8 cellular contexts compared by ENCODE assay signal in genomic region chr11:568306-569259, GRCh38. TPM values are rescaled to one million over a fixed set of nuclear protein-coding genes. Genes with fewer than 3 reads are reported as not detected.
DNase-seq lines count a peak whose midpoint lies in the region; ATAC-seq and TF ChIP-seq lines count a peak whose summit lies in the region.

No MANE protein-coding gene starts in this region.

- H3K27me3 ChIP-seq in SK-N-SH (ENCODE audit: insufficient read depth), result no peaks in the 10 kb centered on the region
- no peaks in the 10 kb centered on the region for H3K27me3 ChIP-seq in parathyroid adenoma (ENCODE audit: control insufficient read depth, insufficient read depth, low read length)
- no peaks in the 10 kb centered on the region for H3K27me3 ChIP-seq in tibial artery

- ATAC-seq in HG02623 (IDR thresholded peaks at IDR 0.05; ENCODE audit: unreplicated experiment), result peak; percentile 83
- peak; percentile 93 to 95 for ATAC-seq in activated naive CD4-positive, alpha-beta T cell treated with anti-CD3 and anti-CD28 coated beads, Interleukin-2, amount 50 U/mL, for 72 hours
- ATAC-seq in Right ventricle myocardium inferior, result peak; percentile 91

- H3K4me2 ChIP-seq in SK-N-SH (peak overlapping the region; percentile 98), parathyroid adenoma (ENCODE audit: low read length) (peak overlapping the region; percentile 66)

- H2AFZ ChIP-seq in SK-N-SH (ENCODE audit: low read depth) (peak overlapping the region; percentile 68; the same call in 1 of the 2 replicates), parathyroid adenoma (peak overlapping the region; percentile 51)

- no peaks in the 10 kb centered on the region for H3K9me2 ChIP-seq in SK-N-SH

- H3F3A ChIP-seq in SK-N-SH (replicated peaks; ENCODE audit: insufficient read depth), result peaks cover 6% of the 10 kb centered on the region

- no peaks in the 10 kb centered on the region for H3K36me3 ChIP-seq in SK-N-SH (replicated peaks in 1 of 2; ENCODE audit: control insufficient read depth in 1 of 2, insufficient read depth in 2 of 2, low read length in 1 of 2)
- no peaks in the 10 kb centered on the region for H3K36me3 ChIP-seq in parathyroid adenoma (ENCODE audit: control insufficient read depth, insufficient read depth, low read length)
- H3K36me3 ChIP-seq in tibial artery, result no peaks in the 10 kb centered on the region

- CTCF ChIA-PET in SK-N-SH (lab: Yijun Ruan, JAX), result interaction anchor here (1.0 to 6.8 kb wide), 3 partner anchors 13 to 154 kb away, joined by 3 to 41 read pairs (median 4); no protein-coding TSS in a partner anchor

- peak overlapping the region in 1 of 2 experiments; percentile 76; a peak in 1 of 4 replicates for H3K27ac ChIP-seq in SK-N-SH (ENCODE audit: low read depth in 2 of 2, low read length in 1 of 2)
- no peak overlapping the region for H3K27ac ChIP-seq in parathyroid adenoma
- H3K27ac ChIP-seq in tibial artery, result peak overlapping the region; percentile 80 to 93

- no peaks in the 10 kb centered on the region for H4K20me1 ChIP-seq in SK-N-SH (ENCODE audit: insufficient read depth)

- WGBS in SK-N-SH (ENCODE audit: low lambda C conversion rate), result 34% methylated on average over 11 of the region's 129 CpGs

- peak overlapping the region; percentile 72 to 88 for H3K4me3 ChIP-seq in SK-N-SH (ENCODE audit: low read depth in 2 of 2, low read length in 1 of 2)
- H3K4me3 ChIP-seq in parathyroid adenoma (ENCODE audit: low read depth, low read length), result peak overlapping the region; percentile 34
- peak overlapping the region; percentile 55 to 74 for H3K4me3 ChIP-seq in tibial artery

- peak overlapping the region in 1 of 2 donors; percentile 29 for H3K27ac Mint-ChIP-seq in activated naive CD4-positive, alpha-beta T cell treated with anti-CD3 and anti-CD28 coated beads, Interleukin-2, amount 50 U/mL, for 72 hours

- peaks cover 11% of the 10 kb centered on the region; the same call in 1 of the 2 replicates for H3K79me2 ChIP-seq in SK-N-SH (ENCODE audit: insufficient read depth)
- no peaks in the 10 kb centered on the region for H3K79me2 ChIP-seq in parathyroid adenoma

- intact Hi-C loops in Right ventricle myocardium inferior (cut with DNase I) (no loop called here), tibial artery (cut with DNase I; ENCODE audit: low total_unique reads) (no loop called here)

- DNase-seq in NCI-H1092 treated with DMSO at 0.1 percent for 48 hours (lab: John Stamatoyannopoulos, UW) (peak; percentile 93), SK-N-SH (peak; percentile 98), Right ventricle myocardium inferior (ENCODE audit: missing footprints) (peak; percentile 95), tibial artery (peak; percentile 91 to 97)
- DNase-seq in activated naive CD4-positive, alpha-beta T cell treated with anti-CD3 and anti-CD28 coated beads, Interleukin-2, amount 50 U/mL, for 72 hours (ENCODE audit: low spot score in 2 of 2), result peak; percentile 92 to 99

- TF ChIP-seq EP300 in SK-N-SH (IDR thresholded peaks at IDR 0.05; ENCODE audit: borderline replicate concordance in 1 of 2, low read depth in 1 of 2, low read length in 1 of 2), result no peak; a peak in 1 of 4 replicates

- TF ChIP-seq RAD21 in SK-N-SH (IDR thresholded peaks at IDR 0.05; ENCODE audit: low read length), result no peak

- peak; percentile 61 for TF ChIP-seq POLR2A in GM10847 (IDR thresholded peaks at IDR 0.05; ENCODE audit: extremely low read depth, insufficient read length)

- peaks cover 6 to 26% of the 10 kb centered on the region in 2 experiments; a peak in 2 of 4 replicates for H3K4me1 ChIP-seq in SK-N-SH (ENCODE audit: control insufficient read depth in 1 of 2, insufficient read depth in 2 of 2, low read depth in 1 of 2, low read length in 1 of 2)
- H3K4me1 ChIP-seq in parathyroid adenoma, result no peaks in the 10 kb centered on the region
- peaks cover 0 to 27% (median 16%) of the 10 kb centered on the region in 4 donors for H3K4me1 ChIP-seq in tibial artery

- H3K36me3 Mint-ChIP-seq in activated naive CD4-positive, alpha-beta T cell treated with anti-CD3 and anti-CD28 coated beads, Interleukin-2, amount 50 U/mL, for 72 hours, result peaks cover 0 to 5% of the 10 kb centered on the region in 2 donors

- H3K9ac ChIP-seq in SK-N-SH (peak overlapping the region; percentile 96), parathyroid adenoma (no peak overlapping the region)

- POLR2A ChIA-PET in SK-N-SH (lab: Yijun Ruan, JAX), result interaction anchor here (1.2 to 1.5 kb wide), 2 partner anchors 13 to 62 kb away, joined by 3 to 6 read pairs; partner anchors contain the start of gene RNH1

- H3K9me3 Mint-ChIP-seq in activated naive CD4-positive, alpha-beta T cell treated with anti-CD3 and anti-CD28 coated beads, Interleukin-2, amount 50 U/mL, for 72 hours, result no peaks in the 10 kb centered on the region

- TF ChIP-seq CTCF in SK-N-SH (IDR thresholded peaks at IDR 0.05) (no peak), parathyroid adenoma (IDR thresholded peaks at IDR 0.05) (no peak), tibial artery (IDR thresholded peaks at IDR 0.05) (peak in 1 of 2 experiments; percentile 10)

- H3K9me3 ChIP-seq in SK-N-SH, result no peaks in the 10 kb centered on the region
- no peaks in the 10 kb centered on the region for H3K9me3 ChIP-seq in parathyroid adenoma (ENCODE audit: control insufficient read depth, low read length)
- H3K9me3 ChIP-seq in tibial artery, result no peaks in the 10 kb centered on the region

TF ChIP-seq in SK-N-SH, 30 proteins besides CTCF, POLR2A, EP300 and RAD21:
- TF ChIP-seq ELF1 (IDR thresholded peaks at IDR 0.05), result peak; percentile 29; the same call in 1 of the 2 replicates
- no peak; the same call in 1 of the 2 replicates for TF ChIP-seq SIN3A (IDR thresholded peaks at IDR 0.05; ENCODE audit: borderline replicate concordance, low read depth, low read length)
- TF ChIP-seq, protein P1, sequence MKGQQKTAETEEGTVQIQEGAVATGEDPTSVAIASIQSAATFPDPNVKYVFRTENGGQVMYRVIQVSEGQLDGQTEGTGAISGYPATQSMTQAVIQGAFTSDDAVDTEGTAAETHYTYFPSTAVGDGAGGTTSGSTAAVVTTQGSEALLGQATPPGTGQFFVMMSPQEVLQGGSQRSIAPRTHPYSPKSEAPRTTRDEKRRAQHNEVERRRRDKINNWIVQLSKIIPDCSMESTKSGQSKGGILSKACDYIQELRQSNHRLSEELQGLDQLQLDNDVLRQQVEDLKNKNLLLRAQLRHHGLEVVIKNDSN (IDR thresholded peaks at IDR 0.05; ENCODE audit: borderline replicate concordance, low read depth), result no peak
- TF ChIP-seq MXI1 (IDR thresholded peaks at IDR 0.05; ENCODE audit: low read depth, low read length), result peak; percentile 52; the same call in 1 of the 2 replicates
- peak; percentile 38 for TF ChIP-seq CHD2 (IDR thresholded peaks at IDR 0.05; ENCODE audit: low read length, partially characterized antibody)
TF ChIP-seq in SK-N-SH: peak in this region for 3.

RNA-seq across cellular contexts. Expression of gene PHRF1, which starts 7.7 kb away (rescaled TPM):
- polyA plus RNA-seq in SK-N-SH (2012; rRNA removed), result 18.8 and 22.7 TPM in 2 replicates
- 9.2 and 13.1 TPM in 2 replicates for polyA plus RNA-seq in SK-N-SH (2012; cell fraction: cytosol; rRNA removed)
- 42.5 and 52.9 TPM in 2 replicates for polyA plus RNA-seq in SK-N-SH (2012; cell fraction: nucleus; rRNA removed)
- 10 to 100 TPM; 37.3 to 47.1 TPM for total RNA-seq in activated naive CD4-positive, alpha-beta T cell treated with anti-CD3 and anti-CD28 coated beads, Interleukin-2, amount 50 U/mL, for 72 hours
- 16.6 TPM for total RNA-seq in Right ventricle myocardium inferior

RNA-seq across cellular contexts. Expression of gene RASSF7, which starts 7.8 kb away (rescaled TPM):
- polyA plus RNA-seq in SK-N-SH (2012; rRNA removed), result 19.8 and 24.0 TPM in 2 replicates
- polyA plus RNA-seq in SK-N-SH (2012; cell fraction: cytosol; rRNA removed), result 8.2 and 11.7 TPM in 2 replicates
- polyA plus RNA-seq in SK-N-SH (2012; cell fraction: nucleus; rRNA removed), result 105 and 144 TPM in 2 replicates
- total RNA-seq in activated naive CD4-positive, alpha-beta T cell treated with anti-CD3 and anti-CD28 coated beads, Interleukin-2, amount 50 U/mL, for 72 hours, result 10 to 100 TPM; 13.3 to 17.5 TPM
- total RNA-seq in Right ventricle myocardium inferior, result 3.9 TPM

RNA-seq across cellular contexts. Expression of gene LMNTD2, which starts 8.0 kb away (rescaled TPM):
- polyA plus RNA-seq in SK-N-SH (2012; rRNA removed), result 2.4 and 2.6 TPM in 2 replicates
- 0.60 and 1.3 TPM in 2 replicates for polyA plus RNA-seq in SK-N-SH (2012; cell fraction: cytosol; rRNA removed)
- polyA plus RNA-seq in SK-N-SH (2012; cell fraction: nucleus; rRNA removed), result 30.2 and 47.4 TPM in 2 replicates
- 1 to 10 TPM; 5.1 to 5.8 TPM for total RNA-seq in activated naive CD4-positive, alpha-beta T cell treated with anti-CD3 and anti-CD28 coated beads, Interleukin-2, amount 50 U/mL, for 72 hours
- total RNA-seq in Right ventricle myocardium inferior, result 0.14 TPM

RNA-seq across cellular contexts. Expression of gene LRRC56, which starts 31.3 kb away (rescaled TPM):
- 1.2 and 1.4 TPM in 2 replicates for polyA plus RNA-seq in SK-N-SH (2012; rRNA removed)
- polyA plus RNA-seq in SK-N-SH (2012; cell fraction: cytosol; rRNA removed), result 0.30 and 0.52 TPM in 2 replicates
- polyA plus RNA-seq in SK-N-SH (2012; cell fraction: nucleus; rRNA removed), result 5.4 and 6.2 TPM in 2 replicates
- 1 to 10 TPM; 1.7 to 2.8 TPM for total RNA-seq in activated naive CD4-positive, alpha-beta T cell treated with anti-CD3 and anti-CD28 coated beads, Interleukin-2, amount 50 U/mL, for 72 hours
- 0.16 TPM for total RNA-seq in Right ventricle myocardium inferior

RNA-seq across cellular contexts. Expression of gene HRAS, which starts 33.2 kb away (rescaled TPM):
- polyA plus RNA-seq in SK-N-SH (2012; rRNA removed), result 138 and 217 TPM in 2 replicates
- polyA plus RNA-seq in SK-N-SH (2012; cell fraction: cytosol; rRNA removed), result 95.3 and 125 TPM in 2 replicates
- 189 and 285 TPM in 2 replicates for polyA plus RNA-seq in SK-N-SH (2012; cell fraction: nucleus; rRNA removed)
- 10 to 100 TPM; 29.9 to 38.6 TPM for total RNA-seq in activated naive CD4-positive, alpha-beta T cell treated with anti-CD3 and anti-CD28 coated beads, Interleukin-2, amount 50 U/mL, for 72 hours
- total RNA-seq in Right ventricle myocardium inferior, result 57.5 TPM
